1 cellular context compared by ENCODE assay signal in genomic region chr1:101238681-101239094, GRCh38.
TF ChIP-seq lines count a peak whose summit lies in the region.

No MANE protein-coding gene starts in this region.

TF ChIP-seq in GM12878, 131 proteins besides CTCF, POLR2A, EP300 and RAD21 (continued from another document and continues in another):
- no peak for TF ChIP-seq ZNF687 (IDR thresholded peaks at IDR 0.05)
- no peak for TF ChIP-seq ZNF24 (IDR thresholded peaks at IDR 0.05)
- TF ChIP-seq PKNOX1 (IDR thresholded peaks at IDR 0.05), result no peak
- no peak for TF ChIP-seq RB1 (IDR thresholded peaks at IDR 0.05; ENCODE audit: borderline replicate concordance)
- no peak for TF ChIP-seq FOXK2 (IDR thresholded peaks at IDR 0.05)
- no peak for TF ChIP-seq TBL1XR1 (IDR thresholded peaks at IDR 0.05; ENCODE audit: low read depth, low read length)
- TF ChIP-seq NR2C1 (IDR thresholded peaks at IDR 0.05), result no peak
- no peak for TF ChIP-seq GABPA (IDR thresholded peaks at IDR 0.05; ENCODE audit: low read depth)
- peak; percentile 44 for TF ChIP-seq SKIL (IDR thresholded peaks at IDR 0.05; ENCODE audit: low read depth, poor library complexity, severe bottlenecking)
- no peak for TF ChIP-seq USF2 (IDR thresholded peaks at IDR 0.05; ENCODE audit: borderline replicate concordance, low read depth, low read length)
- no peak for TF ChIP-seq MYC (IDR thresholded peaks at IDR 0.05; ENCODE audit: insufficient read depth, insufficient read length, insufficient replicate concordance, low read length, severe bottlenecking)
- TF ChIP-seq MXI1 (IDR thresholded peaks at IDR 0.05; ENCODE audit: low read depth, low read length), result no peak
- no peak for TF ChIP-seq NFXL1 (IDR thresholded peaks at IDR 0.05; ENCODE audit: borderline replicate concordance)
- TF ChIP-seq RELA (IDR thresholded peaks at IDR 0.05; ENCODE audit: borderline replicate concordance, partially characterized antibody), result no peak
- no peak for TF ChIP-seq FOS (IDR thresholded peaks at IDR 0.05; ENCODE audit: borderline replicate concordance, extremely low read depth, insufficient read length)
- no peak for TF ChIP-seq ZBTB40 (IDR thresholded peaks at IDR 0.05; ENCODE audit: borderline replicate concordance)
- no peak for TF ChIP-seq REST (IDR thresholded peaks at IDR 0.05; ENCODE audit: low read depth, low read length)
- TF ChIP-seq SUZ12 (IDR thresholded peaks at IDR 0.05; ENCODE audit: unreplicated experiment), result no peak
- no peak for TF ChIP-seq ASH2L (IDR thresholded peaks at IDR 0.05; ENCODE audit: borderline replicate concordance, low read depth)
- TF ChIP-seq NBN (IDR thresholded peaks at IDR 0.05), result no peak
- TF ChIP-seq SUPT20H (IDR thresholded peaks at IDR 0.05; ENCODE audit: borderline replicate concordance, control insufficient read depth, low read depth, low read length), result no peak
- TF ChIP-seq PBX3 (IDR thresholded peaks at IDR 0.05; ENCODE audit: insufficient replicate concordance, low read depth, low read length), result no peak
- no peak for TF ChIP-seq MEF2A (IDR thresholded peaks at IDR 0.05; ENCODE audit: insufficient read depth, low read depth, low read length)
- no peak for TF ChIP-seq ZBTB11 (CRISPR knock-in tag; IDR thresholded peaks at IDR 0.05)
- no peak for TF ChIP-seq JUNB (IDR thresholded peaks at IDR 0.05)
- TF ChIP-seq CREM (IDR thresholded peaks at IDR 0.05; ENCODE audit: low read depth), result peak; percentile 44; the same call in 1 of the 2 replicates
- no peak for TF ChIP-seq E2F4 (IDR thresholded peaks at IDR 0.05; ENCODE audit: low read depth, low read length)
- TF ChIP-seq NFYA (IDR thresholded peaks at IDR 0.05; ENCODE audit: borderline replicate concordance, low read depth, low read length), result no peak
- TF ChIP-seq BACH1 (IDR thresholded peaks at IDR 0.05; ENCODE audit: borderline replicate concordance), result peak; percentile 15; the same call in 1 of the 2 replicates
- TF ChIP-seq JUND (IDR thresholded peaks at IDR 0.05; ENCODE audit: low read depth, low read length), result no peak
- TF ChIP-seq NR2F1 (conservative IDR thresholded peaks at IDR 0.05), result no peak
- 0 out of 2 replicates have a peak, but pooled peaks have one; percentile 62 for TF ChIP-seq FOXM1 (IDR thresholded peaks at IDR 0.05; ENCODE audit: low read depth, low read length)
- TF ChIP-seq SRF (IDR thresholded peaks at IDR 0.05; ENCODE audit: low read depth in 2 of 2, low read length in 2 of 2), result no peak; a peak in 1 of 4 replicates
- TF ChIP-seq STAT1 (conservative IDR thresholded peaks at IDR 0.05), result no peak
- no peak for TF ChIP-seq YBX1 (IDR thresholded peaks at IDR 0.05)
- TF ChIP-seq HDAC2 (IDR thresholded peaks at IDR 0.05), result no peak
- no peak for TF ChIP-seq KAT2A (conservative IDR thresholded peaks at IDR 0.05; ENCODE audit: control insufficient read depth, low read depth, low read length)
